In the genomic region with DNA sequence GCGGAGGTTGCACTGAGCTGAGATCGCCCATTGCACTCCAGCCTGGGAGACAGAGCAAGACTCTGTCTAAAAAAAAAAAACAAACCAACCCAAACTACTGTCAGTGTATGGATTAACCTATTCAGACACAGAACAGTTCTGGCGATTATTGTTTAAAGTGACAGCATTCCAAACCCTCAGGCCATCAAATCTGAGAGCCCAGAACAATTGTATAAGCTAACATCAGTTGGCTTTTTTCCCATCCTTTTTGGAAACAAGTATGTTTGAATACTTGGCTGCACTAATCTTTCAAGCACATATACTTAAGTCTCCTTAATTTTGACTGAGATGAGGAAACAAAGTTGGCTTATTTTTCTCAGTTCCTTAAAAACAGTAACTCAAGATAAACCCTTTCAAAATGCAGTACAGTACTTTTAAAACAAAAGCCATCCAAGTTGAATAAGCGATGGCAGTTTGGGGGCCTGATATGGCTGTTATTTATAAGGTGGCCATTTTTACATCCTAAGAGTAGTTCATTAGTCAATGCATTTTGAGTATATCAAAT, we compare ENCODE assay signal across 8 cellular contexts. TPM values are rescaled to one million over a fixed set of nuclear protein-coding genes. Genes with fewer than 3 reads are reported as not detected.
A peak's percentile ranks its signal among the peaks of the same experiment; 100 is the strongest.
DNase-seq lines count a peak whose midpoint lies in the region; ATAC-seq and TF ChIP-seq lines count a peak whose summit lies in the region.
"Had no signal": no experiment of that assay in that cellular context is flagged by ENCODE, and none has a peak within 500 bp of the region (broad histone marks: within the 10 kb centered on the region; RNA-seq: fewer than 3 reads in every experiment).

No MANE protein-coding gene starts in this region.

- no peak for DNase-seq in GM23338 (ENCODE audit: low spot score)
- no peak for DNase-seq in endodermal cell
- DNase-seq in gastrocnemius medialis = no peak
- DNase-seq in NCI-H146 (lab: John Stamatoyannopoulos, UW) = no peak
- DNase-seq in AG08396 (ENCODE audit: low spot score) = no peak
- no peak for DNase-seq in amniotic stem cell (lab: John Stamatoyannopoulos, UW)
- DNase-seq: GOT3 had no signal

- peaks cover 12% of the 10 kb centered on the region for H3K4me1 ChIP-seq in GM23338 (ENCODE audit: insufficient read depth)
- peaks cover 13% of the 10 kb centered on the region for H3K4me1 ChIP-seq in OCI-LY1 (ENCODE audit: insufficient read depth, low read length, severe bottlenecking)
- H3K4me1 ChIP-seq in endodermal cell (ENCODE audit: control insufficient read depth, insufficient read depth, low read length) = no peaks in the 10 kb centered on the region
- peaks cover 11 to 18% of the 10 kb centered on the region in 2 donors for H3K4me1 ChIP-seq in gastrocnemius medialis

- H4K20me1 ChIP-seq in GM23338 (replicated peaks; ENCODE audit: insufficient read depth) (peaks cover 13% of the 10 kb centered on the region), OCI-LY1 (ENCODE audit: insufficient read depth, low read length) (no peaks in the 10 kb centered on the region)

- H2AFZ ChIP-seq in GM23338 (no peak overlapping the region), OCI-LY1 (ENCODE audit: low read length) (no peak overlapping the region)

- H3K4me3 Mint-ChIP-seq in GM23338 = peak overlapping the region; percentile 88; the same call in 2 of the 3 replicates
- peak overlapping the region; percentile 90 for H3K4me3 Mint-ChIP-seq in endodermal cell

- H3K27ac Mint-ChIP-seq in GM23338 (peak overlapping the region; percentile 97; the same call in 1 of the 2 replicates), endodermal cell (no peak overlapping the region)

- H3K27me3 ChIP-seq in GM23338 (ENCODE audit: insufficient read depth) = no peaks in the 10 kb centered on the region
- H3K27me3 ChIP-seq in OCI-LY1 (ENCODE audit: insufficient read depth, low read length) = no peaks in the 10 kb centered on the region
- H3K27me3 ChIP-seq in endodermal cell (ENCODE audit: control insufficient read depth, insufficient read depth, low read length, poor library complexity, severe bottlenecking) = no peaks in the 10 kb centered on the region
- no peaks in the 10 kb centered on the region for H3K27me3 ChIP-seq in gastrocnemius medialis

- H3K9me3 Mint-ChIP-seq in GM23338 (peaks cover 6% of the 10 kb centered on the region), endodermal cell (peaks cover 19% of the 10 kb centered on the region)

- H3K79me2 ChIP-seq in GM23338 (replicated peaks; ENCODE audit: insufficient read depth) (peaks cover 38% of the 10 kb centered on the region), OCI-LY1 (ENCODE audit: insufficient read depth, low read length) (peaks cover 15% of the 10 kb centered on the region)

- H3K4me2 ChIP-seq in GM23338 = no peak overlapping the region; the same call in 1 of the 2 replicates
- peak overlapping the region; percentile 76; the same call in 1 of the 2 replicates for H3K4me2 ChIP-seq in OCI-LY1 (ENCODE audit: low read length)

- no peak overlapping the region for H3K9ac ChIP-seq in OCI-LY1 (ENCODE audit: low read length)
- H3K9ac ChIP-seq in endodermal cell (ENCODE audit: extremely low read depth, low read length, poor library complexity, severe bottlenecking) = no peak overlapping the region

- H3K4me1 Mint-ChIP-seq in GM23338 (peaks cover 12% of the 10 kb centered on the region), endodermal cell (peaks cover 10% of the 10 kb centered on the region)

- H3K36me3 ChIP-seq in GM23338 (ENCODE audit: insufficient read depth) (peaks cover 18% of the 10 kb centered on the region), OCI-LY1 (ENCODE audit: insufficient read depth, low read length) (peaks cover 24% of the 10 kb centered on the region), endodermal cell (ENCODE audit: control insufficient read depth, insufficient read depth, low read length) (peaks cover 32% of the 10 kb centered on the region), gastrocnemius medialis (peaks cover 0 to 29% of the 10 kb centered on the region in 2 donors)

- H3K9me3 ChIP-seq in OCI-LY1 (ENCODE audit: low read length) (no peaks in the 10 kb centered on the region; the same call in 1 of the 2 replicates), endodermal cell (ENCODE audit: control insufficient read depth, low read length) (peaks cover 22% of the 10 kb centered on the region), gastrocnemius medialis (no peaks in the 10 kb centered on the region)

- H3K27ac ChIP-seq in GM23338 (ENCODE audit: low read depth) (no peak overlapping the region), OCI-LY1 (ENCODE audit: low read depth, low read length, poor library complexity, severe bottlenecking) (no peak overlapping the region), endodermal cell (ENCODE audit: low read depth, low read length) (no peak overlapping the region), gastrocnemius medialis (peak overlapping the region; percentile 89 to 94 (median 94))

- H3K4me3 ChIP-seq in GM23338 (no peak overlapping the region), OCI-LY1 (ENCODE audit: low read depth, low read length, poor library complexity, severe bottlenecking) (no peak overlapping the region), endodermal cell (ENCODE audit: low read length) (peak overlapping the region; percentile 91), gastrocnemius medialis (peak overlapping the region in 1 of 4 donors; percentile 83)

- H3K36me3 Mint-ChIP-seq in GM23338 (ENCODE audit: low read depth) = peaks cover 43% of the 10 kb centered on the region
- peaks cover 43% of the 10 kb centered on the region for H3K36me3 Mint-ChIP-seq in endodermal cell (ENCODE audit: low read depth)

- H3K9me2 ChIP-seq in GM23338 (ENCODE audit: insufficient read depth) = no peaks in the 10 kb centered on the region
- no peaks in the 10 kb centered on the region for H3K9me2 ChIP-seq in OCI-LY1 (ENCODE audit: low read depth, low read length)

- no peak for TF ChIP-seq CTCF in GM23338 (conservative IDR thresholded peaks at IDR 0.05; ENCODE audit: low read depth in 2 of 2)
- no peak for TF ChIP-seq CTCF in OCI-LY1 (IDR thresholded peaks at IDR 0.05; ENCODE audit: low read length)
- TF ChIP-seq CTCF in endodermal cell (conservative IDR thresholded peaks at IDR 0.05) = no peak
- TF ChIP-seq CTCF in gastrocnemius medialis (IDR thresholded peaks at IDR 0.05 in 4 of 5, conservative IDR thresholded peaks at IDR 0.05 in 1 of 5) = no peak

- ATAC-seq in GM23338 (no peak), gastrocnemius medialis (no peak)

- 92 to 100% methylated on average over 2 to 4 of the region's 4 CpGs for WGBS in endodermal cell (ENCODE audit: insufficient coverage in 1 of 2, insufficient read length in 1 of 2), 2 experiments

- H3K27me3 Mint-ChIP-seq in GM23338 (ENCODE audit: insufficient read depth, low read depth, poor library complexity) (peaks cover 4% of the 10 kb centered on the region), endodermal cell (ENCODE audit: insufficient read depth) (no peaks in the 10 kb centered on the region)

- in situ Hi-C loops in gastrocnemius medialis (cut with MboI; ENCODE audit: low sequenced_read_pairs in 4 of 4) = loop anchor here in 2 of 4 donors (25.0 kb wide), 1 partner anchor 161 kb away; no protein-coding TSS in a partner anchor

- no peak for TF ChIP-seq POLR2A in gastrocnemius medialis (IDR thresholded peaks at IDR 0.05)

- intact Hi-C loops in gastrocnemius medialis (cut with DNase I; ENCODE audit: low total_unique reads) = loop anchor here (2.0 to 5.0 kb wide), 2 partner anchors 169 to 219 kb away; partner anchors contain the start of genes NCOR1 and PIGL

- H3F3A ChIP-seq in GM23338 (replicated peaks; ENCODE audit: low read depth) (no peaks in the 10 kb centered on the region), OCI-LY1 (ENCODE audit: insufficient read depth, low read length) (peaks cover 3% of the 10 kb centered on the region; the same call in 1 of the 2 replicates)

TF ChIP-seq in GM23338, 12 proteins besides CTCF, POLR2A, EP300 and RAD21 (continues in another document):
- no peak for TF ChIP-seq EZH2phosphoT487 (IDR thresholded peaks at IDR 0.05; ENCODE audit: unreplicated experiment)
- no peak for TF ChIP-seq STAT1 (IDR thresholded peaks at IDR 0.05; ENCODE audit: unreplicated experiment)
- TF ChIP-seq ZNF331 (CRISPR knock-in tag; IDR thresholded peaks at IDR 0.05; ENCODE audit: low read depth) = no peak
- no peak for TF ChIP-seq POLR2AphosphoS5 (IDR thresholded peaks at IDR 0.05; ENCODE audit: low read depth)
- TF ChIP-seq ZNF114 (CRISPR knock-in tag; IDR thresholded peaks at IDR 0.05) = no peak
- TF ChIP-seq NANOG (IDR thresholded peaks at IDR 0.05; ENCODE audit: borderline replicate concordance) = no peak

RNA-seq across cellular contexts. Expression of gene ZSWIM7, which starts 1.4 kb away (rescaled TPM):
- total RNA-seq in GM23338 (2014; rRNA removed; shearing (Covaris generic)) = 16.3 and 17.5 TPM in 2 replicates
- polyA plus RNA-seq in GM23338 (2016; fragmentation: Nextera tagmentation; extraction: Ambion mirVana) = 48.0 and 50.4 TPM in 2 replicates
- total RNA-seq in endodermal cell (10 to 100 TPM; 45.5 to 58.8 TPM), gastrocnemius medialis (10 to 100 TPM; 13.2 to 19.5 (median 19.1) TPM)
- 53.4 TPM for polyA plus RNA-seq in endodermal cell (2013, experiment 1 of 2)
- 50.8 TPM for polyA plus RNA-seq in endodermal cell (2013, experiment 2 of 2)

RNA-seq across cellular contexts. Expression of gene TTC19, which starts 1.5 kb away (rescaled TPM):
- 92.2 and 93.5 TPM in 2 replicates for total RNA-seq in GM23338 (2014; rRNA removed; shearing (Covaris generic))
- polyA plus RNA-seq in GM23338 (2016; fragmentation: Nextera tagmentation; extraction: Ambion mirVana) = 23.1 and 30.3 TPM in 2 replicates
- total RNA-seq in endodermal cell (10 to 100 TPM; 48.2 to 53.2 TPM), gastrocnemius medialis (10 to 100 TPM; 31.0 to 56.4 (median 41.8) TPM)
- 46.0 TPM for polyA plus RNA-seq in endodermal cell (2013, experiment 1 of 2)
- polyA plus RNA-seq in endodermal cell (2013, experiment 2 of 2) = 45.3 TPM

RNA-seq across cellular contexts. Expression of gene ADORA2B, which starts 53.2 kb away (rescaled TPM):
- total RNA-seq in GM23338 (2014; rRNA removed; shearing (Covaris generic)) = 7.9 and 13.1 TPM in 2 replicates
- polyA plus RNA-seq in GM23338 (2016; fragmentation: Nextera tagmentation; extraction: Ambion mirVana) = 2.7 and 3.3 TPM in 2 replicates
- total RNA-seq in endodermal cell (1 to 10 TPM; 1.8 to 2.0 TPM), gastrocnemius medialis (1 to 10 TPM in 1 of 4 donors, under 1 TPM in 1, not detected in 2; 0.25 to 1.4 TPM)
- 3.3 TPM for polyA plus RNA-seq in endodermal cell (2013, experiment 1 of 2)
- polyA plus RNA-seq in endodermal cell (2013, experiment 2 of 2) = 4.0 TPM

Comparison
In these comparisons a context has a peak if more than half of its experiments do, and no peak if none do; other contexts are left out.
1. H3K27ac ChIP-seq: peak in gastrocnemius medialis (4 of 4); none in GM23338 (single experiment), OCI-LY1 (single experiment) and endodermal cell (single experiment).